In genomic region chrX:20352935-20353336, GRCh38 we compare ENCODE assay signal across 1 cellular context.
TF ChIP-seq lines count a peak whose summit lies in the region.

No MANE protein-coding gene starts in this region.

TF ChIP-seq in GM12878, 131 proteins besides CTCF, POLR2A, EP300 and RAD21 (continued from another document):
- no peak for TF ChIP-seq E2F4 (IDR thresholded peaks at IDR 0.05; ENCODE audit: low read depth, low read length)
